ENCODE assay signal across 7 cellular contexts in the genomic region with DNA sequence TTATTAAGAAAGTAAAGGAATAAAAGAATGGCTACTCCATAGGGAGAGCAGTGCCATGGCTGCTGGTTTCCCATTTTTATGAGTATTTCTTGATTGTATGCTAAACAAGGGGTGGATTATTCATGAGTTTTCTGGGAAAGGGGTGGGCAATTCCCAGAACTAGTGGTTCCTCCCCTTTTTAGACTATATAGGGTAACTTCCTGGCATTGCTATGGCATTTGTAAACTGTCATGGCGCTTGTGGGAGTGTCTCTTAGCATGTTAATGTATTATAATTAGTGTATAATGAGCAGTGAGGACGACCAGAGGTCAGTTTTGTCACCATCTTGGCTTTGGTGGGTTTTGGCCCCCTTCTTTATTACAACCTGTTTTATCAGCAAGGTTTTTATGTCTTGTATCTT. TPM values are rescaled to one million over a fixed set of nuclear protein-coding genes. Genes with fewer than 3 reads are reported as not detected.
DNase-seq lines count a peak whose midpoint lies in the region; ATAC-seq and TF ChIP-seq lines count a peak whose summit lies in the region.
"Not testable (repeated sequence)": the region's sequence is repeated elsewhere in the genome, so short reads cannot be mapped to it uniquely, and the experiment has no call there.
"Had no signal": no experiment of that assay in that cellular context is flagged by ENCODE, and none has a peak within 500 bp of the region (broad histone marks: within the 10 kb centered on the region; RNA-seq: fewer than 3 reads in every experiment).

No MANE protein-coding gene starts in this region.

- H2BK20ac ChIP-seq in H9 (ENCODE audit: low read depth, low read length, poor library complexity, severe bottlenecking): not testable (repeated sequence)

- not testable (repeated sequence) for H2BK15ac ChIP-seq in H9 (ENCODE audit: low read depth, low read length)

- H3K4me1 ChIP-seq in H9 (ENCODE audit: insufficient read depth, low read length): not testable (repeated sequence)
- peaks cover 19 to 27% of the 10 kb centered on the region in 2 donors for H3K4me1 ChIP-seq in thoracic aorta (ENCODE audit: control insufficient read depth in 1 of 2, low read depth in 2 of 2)

- H3K18ac ChIP-seq in H9 (ENCODE audit: insufficient read length, low read depth, low read length): not testable (repeated sequence)

- H4K8ac ChIP-seq in H9 (replicated peaks; ENCODE audit: insufficient read length, low read depth, low read length): not testable (repeated sequence)

- not testable (repeated sequence) for ATAC-seq in WTC11; thoracic aorta (ENCODE audit: insufficient number of reproducible peaks, low FRiP score, low read depth)

- H3K9me3 ChIP-seq in H9 (ENCODE audit: control insufficient read depth, low read depth, low read length); thoracic aorta: not testable (repeated sequence)

- H3T11ph ChIP-seq in H9 (ENCODE audit: low read length): not testable (repeated sequence)

- not testable (repeated sequence) for H4K20me1 ChIP-seq in H9 (ENCODE audit: control insufficient read depth, insufficient read depth, insufficient read length)

- H3K56ac ChIP-seq in H9 (ENCODE audit: insufficient read length, low read depth, low read length): not testable (repeated sequence)

- H3K36me3 Mint-ChIP-seq in H9 (ENCODE audit: insufficient read depth in 1 of 3, low read depth in 3 of 3): peaks cover 7 to 30% (median 30%) of the 10 kb centered on the region in 3 experiments; a peak in 6 of 7 replicates
- peaks cover 14% of the 10 kb centered on the region for H3K36me3 Mint-ChIP-seq in WTC11
- peaks cover 15% of the 10 kb centered on the region for H3K36me3 Mint-ChIP-seq in mesothelial cell of epicardium

- not testable (repeated sequence) for H3K27me3 ChIP-seq in H9 (ENCODE audit: insufficient read depth, low read length); thoracic aorta (replicated peaks; ENCODE audit: insufficient read depth)

- H3K27ac ChIP-seq in H9 (ENCODE audit: insufficient read length, low read depth, low read length): not testable (repeated sequence)
- peak overlapping the region; percentile 11 to 20 for H3K27ac ChIP-seq in thoracic aorta

- TF ChIP-seq CTCF in H9 (conservative IDR thresholded peaks at IDR 0.05); WTC11 (IDR thresholded peaks at IDR 0.05); mesothelial cell of epicardium (IDR thresholded peaks at IDR 0.05; ENCODE audit: unreplicated experiment); thoracic aorta (IDR thresholded peaks at IDR 0.05): not testable (repeated sequence)

- H3K4me3 ChIP-seq in thoracic aorta: not testable (repeated sequence)

- H3K9ac ChIP-seq in H9 (ENCODE audit: extremely low read depth, insufficient read length, low read length): not testable (repeated sequence)

- H3K4ac ChIP-seq in H9 (ENCODE audit: low read depth, low read length): not testable (repeated sequence)

- not testable (repeated sequence) for H3K27me3 Mint-ChIP-seq in H9 (ENCODE audit: low read depth); WTC11 (ENCODE audit: low read depth); mesothelial cell of epicardium (ENCODE audit: low read depth)

- H3K79me2 ChIP-seq in H9 (ENCODE audit: insufficient read depth, low read length): not testable (repeated sequence)

- not testable (repeated sequence) for H2AFZ ChIP-seq in H9 (ENCODE audit: low read length)

- H3K36me3 ChIP-seq in thoracic aorta: not testable (repeated sequence)

- H2BK5ac ChIP-seq in H9 (ENCODE audit: insufficient read length, low read length): not testable (repeated sequence)

- H3K4me3 Mint-ChIP-seq in H9, WTC11, mesothelial cell of epicardium: not testable (repeated sequence)

- H4K5ac ChIP-seq in H9 (ENCODE audit: insufficient read length, low read depth, low read length): not testable (repeated sequence)

- CTCF ChIA-PET in WTC11 (lab: Charles Lee): not testable (repeated sequence)

- H3K27ac Mint-ChIP-seq in H9: peak overlapping the region in 2 of 3 experiments; percentile 23 to 71; a peak in 2 of 7 replicates
- H3K27ac Mint-ChIP-seq in WTC11: peak overlapping the region; percentile 19; the same call in 1 of the 2 replicates
- H3K27ac Mint-ChIP-seq in mesothelial cell of epicardium: peak overlapping the region; percentile 34

- H3K79me1 ChIP-seq in H9 (ENCODE audit: insufficient read depth, low read depth, low read length, poor library complexity, severe bottlenecking): not testable (repeated sequence)

- not testable (repeated sequence) for H3K23ac ChIP-seq in H9 (ENCODE audit: insufficient read length, low read depth, low read length)

- POLR2A ChIA-PET in WTC11 (lab: Charles Lee): not testable (repeated sequence)

- H2AK5ac ChIP-seq in H9 (ENCODE audit: insufficient read length, low read length): not testable (repeated sequence)

- not testable (repeated sequence) for H4K91ac ChIP-seq in H9 (ENCODE audit: insufficient read length, low read depth, low read length)

- not testable (repeated sequence) for H3K14ac ChIP-seq in H9 (ENCODE audit: insufficient read depth, low read length)

- H2BK12ac ChIP-seq in H9 (ENCODE audit: insufficient read length, low read depth, low read length): not testable (repeated sequence)

- H3K4me2 ChIP-seq in H9 (ENCODE audit: insufficient read depth, insufficient read length, low read length): not testable (repeated sequence)

- no CpG with 5 or more reads among the region's 2 CpGs for WGBS in H9 (ENCODE audit: extremely low coverage, insufficient read length, low lambda C conversion rate)

- not testable (repeated sequence) for H2BK120ac ChIP-seq in H9 (ENCODE audit: low read depth, low read length, poor library complexity, severe bottlenecking)

- not testable (repeated sequence) for H3K9me3 Mint-ChIP-seq in H9, WTC11, mesothelial cell of epicardium

- H3K23me2 ChIP-seq in H9 (ENCODE audit: insufficient read length, low read depth, low read length, poor library complexity, severe bottlenecking): not testable (repeated sequence)

- not testable (repeated sequence) for TF ChIP-seq POLR2A in erythroblast (IDR thresholded peaks at IDR 0.05; ENCODE audit: low read length)

- not testable (repeated sequence) for DNase-seq in H9; WTC11 (ENCODE audit: low spot score); mesothelial cell of epicardium (ENCODE audit: low spot score in 2 of 2, unreplicated experiment in 2 of 2); thoracic aorta (ENCODE audit: low spot score)
- peak; percentile 16 for DNase-seq in astrocyte of the hippocampus (ENCODE audit: low read depth, low spot score)
- peak; percentile 41 to 51 for DNase-seq in erythroblast (lab: John Stamatoyannopoulos, UW)

- H3K4me1 Mint-ChIP-seq in H9: peaks cover 18 to 26% of the 10 kb centered on the region in 2 experiments
- H3K4me1 Mint-ChIP-seq in WTC11: peaks cover 26% of the 10 kb centered on the region
- H3K4me1 Mint-ChIP-seq in mesothelial cell of epicardium: peaks cover 28% of the 10 kb centered on the region

RNA-seq across cellular contexts. Expression of gene MLLT10, which starts 40.5 kb away (rescaled TPM):
- total RNA-seq in H9 (2021) (72.3 and 75.9 TPM in 2 replicates), WTC11 (2021) (52.7 to 60.3 TPM (median 60.1 TPM) in 3 replicates), mesothelial cell of epicardium (56.1 to 64.4 TPM (median 62.5 TPM) in 3 replicates), thoracic aorta (10 to 100 TPM; 35.1 to 54.7 TPM)

RNA-seq across cellular contexts. Expression of gene SKIDA1, which starts 49.0 kb away (rescaled TPM):
- total RNA-seq in H9 (2021) (5.4 and 5.9 TPM in 2 replicates), WTC11 (2021) (9.4 to 12.9 TPM (median 11.8 TPM) in 3 replicates), mesothelial cell of epicardium (9.7 to 10.4 TPM (median 9.7 TPM) in 3 replicates), thoracic aorta (1 to 10 TPM in 1 of 2 donors, under 1 TPM in 1; 0.71 to 5.3 TPM)
- total RNA-seq: CD8-positive, alpha-beta T cell had no signal
